ENCODE assay signal across 17 cellular contexts in the genomic region with DNA sequence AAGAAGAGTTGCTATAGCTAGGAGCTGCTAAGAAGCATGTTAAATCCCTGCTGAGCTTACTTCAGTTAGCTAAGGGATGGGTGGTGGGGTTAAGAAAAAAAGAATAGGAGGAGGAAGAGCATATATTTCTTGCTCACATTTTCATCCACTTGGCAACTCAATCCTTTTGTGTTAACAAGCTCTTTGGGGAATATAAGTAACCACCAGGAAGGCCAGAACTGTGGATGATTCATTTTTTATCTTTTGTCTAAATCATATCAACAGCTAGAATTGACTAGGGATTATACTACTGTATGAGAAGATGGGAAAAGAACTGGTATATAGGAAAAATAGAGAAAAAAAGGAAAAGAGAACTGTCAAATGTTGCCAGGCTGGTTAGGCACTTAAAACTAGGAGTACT.
A peak's percentile ranks its signal among the peaks of the same experiment; 100 is the strongest.
DNase-seq lines count a peak whose midpoint lies in the region; ATAC-seq and TF ChIP-seq lines count a peak whose summit lies in the region.
"Had no signal": no experiment of that assay in that cellular context is flagged by ENCODE, and none has a peak within 500 bp of the region (broad histone marks: within the 10 kb centered on the region; RNA-seq: fewer than 3 reads in every experiment).

No MANE protein-coding gene starts in this region.

- no peaks in the 10 kb centered on the region for H3K27me3 ChIP-seq in prostate gland (replicated peaks; ENCODE audit: insufficient read depth)

- H3K4me3 ChIP-seq in prostate gland = no peak overlapping the region

- H3K9me3 ChIP-seq in prostate gland = no peaks in the 10 kb centered on the region

- no peaks in the 10 kb centered on the region for H3K4me1 ChIP-seq in prostate gland (replicated peaks)

- no peaks in the 10 kb centered on the region for H3K36me3 Mint-ChIP-seq in WTC11
- H3K36me3 Mint-ChIP-seq in activated T-cell treated with anti-CD3 and anti-CD28 coated beads, Interleukin-2, amount 50 U/mL, for 24 hours (ENCODE audit: low read depth) = no peaks in the 10 kb centered on the region
- H3K36me3 Mint-ChIP-seq: CD4-positive, CD25-positive, alpha-beta regulatory T cell; IgD-negative memory B cell had no signal

- CTCF ChIA-PET in WTC11 (lab: Charles Lee) = interaction anchor here (0.9 to 1.2 kb wide), 2 partner anchors 9 to 297 kb away, joined by 4 to 6 read pairs; no protein-coding TSS in a partner anchor

- peaks cover 33% of the 10 kb centered on the region for H3K4me1 Mint-ChIP-seq in WTC11
- no peaks in the 10 kb centered on the region for H3K4me1 Mint-ChIP-seq in activated T-cell treated with anti-CD3 and anti-CD28 coated beads, Interleukin-2, amount 50 U/mL, for 24 hours (ENCODE audit: low read depth)
- H3K4me1 Mint-ChIP-seq: B cell; CD4-positive, CD25-positive, alpha-beta regulatory T cell; IgD-negative memory B cell had no signal

- POLR2A ChIA-PET in WTC11 (lab: Charles Lee) = interaction anchor here (0.5 kb wide), 1 partner anchor 11 kb away, joined by 3 read pairs; no protein-coding TSS in a partner anchor

- TF ChIP-seq POLR2A in prostate gland (IDR thresholded peaks at IDR 0.05) = no peak

- ATAC-seq in WTC11 (no peak), HG03280 (IDR thresholded peaks at IDR 0.05; ENCODE audit: unreplicated experiment) (no peak)

- peak overlapping the region; percentile 50 for H3K27ac Mint-ChIP-seq in WTC11
- H3K27ac Mint-ChIP-seq in activated T-cell treated with anti-CD3 and anti-CD28 coated beads, Interleukin-2, amount 50 U/mL, for 24 hours = no peak overlapping the region
- H3K27ac Mint-ChIP-seq: B cell; CD4-positive, CD25-positive, alpha-beta regulatory T cell; IgD-negative memory B cell had no signal

- H3K36me3 ChIP-seq in prostate gland = no peaks in the 10 kb centered on the region

- DNase-seq in M059J (ENCODE audit: low read depth) = peak; percentile 47
- DNase-seq in WTC11 (ENCODE audit: low spot score) = no peak
- peak; percentile 23 for DNase-seq in fibroblast of peridontal ligament (ENCODE audit: extremely low read depth)
- DNase-seq in stromal cell of bone marrow (ENCODE audit: low read depth) = peak; percentile 54
- no peak for DNase-seq in activated T-cell treated with anti-CD3 and anti-CD28 coated beads, Interleukin-2, amount 50 U/mL, for 24 hours
- no peak for DNase-seq in prostate gland (ENCODE audit: low spot score)
- DNase-seq: CD4-positive, CD25-positive, alpha-beta regulatory T cell; DMS79; HCEC 1CT; Kasumi-1; NCI-H1105 treated with DMSO at 0.1 percent for 48 hours; NCI-H187; NCI-H446 had no signal

- TF ChIP-seq CTCF in WTC11 (IDR thresholded peaks at IDR 0.05) (no peak), prostate gland (IDR thresholded peaks at IDR 0.05) (no peak)

- H3K27ac ChIP-seq in prostate gland = no peak overlapping the region
- H3K27ac ChIP-seq: HL-60 had no signal

- no peak overlapping the region for H3K4me3 Mint-ChIP-seq in WTC11
- no peak overlapping the region for H3K4me3 Mint-ChIP-seq in activated T-cell treated with anti-CD3 and anti-CD28 coated beads, Interleukin-2, amount 50 U/mL, for 24 hours
- H3K4me3 Mint-ChIP-seq: B cell; CD4-positive, CD25-positive, alpha-beta regulatory T cell had no signal

- peaks cover 8% of the 10 kb centered on the region; the same call in 1 of the 2 replicates for H3K9me3 Mint-ChIP-seq in WTC11
- no peaks in the 10 kb centered on the region for H3K9me3 Mint-ChIP-seq in activated T-cell treated with anti-CD3 and anti-CD28 coated beads, Interleukin-2, amount 50 U/mL, for 24 hours
- H3K9me3 Mint-ChIP-seq: IgD-negative memory B cell had no signal

- intact Hi-C loops in prostate gland (cut with DNase I) = no loop called here

- no peaks in the 10 kb centered on the region for H3K27me3 Mint-ChIP-seq in WTC11 (ENCODE audit: low read depth)
- H3K27me3 Mint-ChIP-seq in activated T-cell treated with anti-CD3 and anti-CD28 coated beads, Interleukin-2, amount 50 U/mL, for 24 hours = no peaks in the 10 kb centered on the region
- H3K27me3 Mint-ChIP-seq: B cell; CD4-positive, CD25-positive, alpha-beta regulatory T cell; IgD-negative memory B cell had no signal

TF ChIP-seq in WTC11, 78 proteins besides CTCF, POLR2A, EP300 and RAD21 (continues in another document):
- TF ChIP-seq JAZF1 (CRISPR knock-in tag; IDR thresholded peaks at IDR 0.05) (no peak), GTF2I (CRISPR knock-in tag; conservative IDR thresholded peaks at IDR 0.05) (no peak), NR1H2 (CRISPR knock-in tag; IDR thresholded peaks at IDR 0.05) (no peak), OVOL2 (CRISPR knock-in tag; IDR thresholded peaks at IDR 0.05; ENCODE audit: borderline replicate concordance) (no peak), GRHL2 (CRISPR knock-in tag; IDR thresholded peaks at IDR 0.05; ENCODE audit: insufficient replicate concordance, severe bottlenecking) (no peak), AR (CRISPR knock-in tag; IDR thresholded peaks at IDR 0.05) (no peak), E2F5 (CRISPR knock-in tag; IDR thresholded peaks at IDR 0.05) (no peak)
- TF ChIP-seq, protein P1, sequence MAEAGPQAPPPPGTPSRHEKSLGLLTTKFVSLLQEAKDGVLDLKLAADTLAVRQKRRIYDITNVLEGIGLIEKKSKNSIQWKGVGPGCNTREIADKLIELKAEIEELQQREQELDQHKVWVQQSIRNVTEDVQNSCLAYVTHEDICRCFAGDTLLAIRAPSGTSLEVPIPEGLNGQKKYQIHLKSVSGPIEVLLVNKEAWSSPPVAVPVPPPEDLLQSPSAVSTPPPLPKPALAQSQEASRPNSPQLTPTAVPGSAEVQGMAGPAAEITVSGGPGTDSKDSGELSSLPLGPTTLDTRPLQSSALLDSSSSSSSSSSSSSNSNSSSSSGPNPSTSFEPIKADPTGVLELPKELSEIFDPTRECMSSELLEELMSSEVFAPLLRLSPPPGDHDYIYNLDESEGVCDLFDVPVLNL (CRISPR knock-in tag; IDR thresholded peaks at IDR 0.05; ENCODE audit: borderline replicate concordance, low read depth) = no peak
- TF ChIP-seq, protein P2, sequence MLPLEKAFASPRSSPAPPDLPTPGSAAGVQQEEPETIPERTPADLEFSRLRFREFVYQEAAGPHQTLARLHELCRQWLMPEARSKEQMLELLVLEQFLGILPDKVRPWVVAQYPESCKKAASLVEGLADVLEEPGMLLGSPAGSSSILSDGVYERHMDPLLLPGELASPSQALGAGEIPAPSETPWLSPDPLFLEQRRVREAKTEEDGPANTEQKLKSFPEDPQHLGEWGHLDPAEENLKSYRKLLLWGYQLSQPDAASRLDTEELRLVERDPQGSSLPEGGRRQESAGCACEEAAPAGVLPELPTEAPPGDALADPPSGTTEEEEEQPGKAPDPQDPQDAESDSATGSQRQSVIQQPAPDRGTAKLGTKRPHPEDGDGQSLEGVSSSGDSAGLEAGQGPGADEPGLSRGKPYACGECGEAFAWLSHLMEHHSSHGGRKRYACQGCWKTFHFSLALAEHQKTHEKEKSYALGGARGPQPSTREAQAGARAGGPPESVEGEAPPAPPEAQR (CRISPR knock-in tag; IDR thresholded peaks at IDR 0.05) = no peak
- TF ChIP-seq, protein P3, sequence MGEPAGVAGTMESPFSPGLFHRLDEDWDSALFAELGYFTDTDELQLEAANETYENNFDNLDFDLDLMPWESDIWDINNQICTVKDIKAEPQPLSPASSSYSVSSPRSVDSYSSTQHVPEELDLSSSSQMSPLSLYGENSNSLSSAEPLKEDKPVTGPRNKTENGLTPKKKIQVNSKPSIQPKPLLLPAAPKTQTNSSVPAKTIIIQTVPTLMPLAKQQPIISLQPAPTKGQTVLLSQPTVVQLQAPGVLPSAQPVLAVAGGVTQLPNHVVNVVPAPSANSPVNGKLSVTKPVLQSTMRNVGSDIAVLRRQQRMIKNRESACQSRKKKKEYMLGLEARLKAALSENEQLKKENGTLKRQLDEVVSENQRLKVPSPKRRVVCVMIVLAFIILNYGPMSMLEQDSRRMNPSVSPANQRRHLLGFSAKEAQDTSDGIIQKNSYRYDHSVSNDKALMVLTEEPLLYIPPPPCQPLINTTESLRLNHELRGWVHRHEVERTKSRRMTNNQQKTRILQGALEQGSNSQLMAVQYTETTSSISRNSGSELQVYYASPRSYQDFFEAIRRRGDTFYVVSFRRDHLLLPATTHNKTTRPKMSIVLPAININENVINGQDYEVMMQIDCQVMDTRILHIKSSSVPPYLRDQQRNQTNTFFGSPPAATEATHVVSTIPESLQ (CRISPR knock-in tag; IDR thresholded peaks at IDR 0.05) = no peak

Comparison
In these comparisons a context has a peak if more than half of its experiments do, and no peak if none do; other contexts are left out.
1. DNase-seq: peak in M059J (single experiment), fibroblast of peridontal ligament (single experiment) and stromal cell of bone marrow (single experiment); none in WTC11 (single experiment), activated T-cell treated with anti-CD3 and anti-CD28 coated beads, Interleukin-2, amount 50 U/mL, for 24 hours (single experiment) and prostate gland (single experiment).